ENCODE assay signal across 1 cellular context in genomic region chr16:67223992-67224391, GRCh38.
TF ChIP-seq lines count a peak whose summit lies in the region.

No MANE protein-coding gene starts in this region.

TF ChIP-seq in HepG2, 621 proteins besides CTCF, POLR2A, EP300 and RAD21:
- TF ChIP-seq ETV5 (CRISPR knock-in tag; IDR thresholded peaks at IDR 0.05; ENCODE audit: borderline replicate concordance) (peak; percentile 35; the same call in 1 of the 2 replicates), ELF3 (CRISPR knock-in tag; IDR thresholded peaks at IDR 0.05) (0 out of 2 replicates have a peak, but pooled peaks have one; percentile 21), JUNB (CRISPR knock-in tag; IDR thresholded peaks at IDR 0.05; ENCODE audit: borderline replicate concordance) (no peak)
